Comparison of ENCODE assay signal across 1 cellular context in the genomic region with DNA sequence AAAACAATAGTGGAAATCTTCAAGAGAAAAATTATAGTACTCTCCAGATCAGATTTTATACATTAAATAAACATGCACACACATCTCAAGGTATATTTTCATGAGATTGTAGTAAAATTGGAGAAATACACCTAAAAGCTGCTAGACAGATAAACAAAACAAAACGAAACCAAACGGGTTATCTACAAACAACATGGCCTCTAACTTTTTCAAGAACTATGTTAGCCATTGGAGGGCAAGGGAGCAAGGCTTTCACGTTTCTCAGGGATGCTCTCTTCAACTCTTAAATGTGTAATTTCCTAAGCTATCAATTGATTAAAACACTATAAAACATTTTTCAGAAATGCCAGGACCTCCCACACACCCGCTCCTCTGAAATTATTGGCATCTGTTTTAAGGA.
TF ChIP-seq lines count a peak whose summit lies in the region.

No MANE protein-coding gene starts in this region.

TF ChIP-seq in HepG2, 621 proteins besides CTCF, POLR2A, EP300 and RAD21 (continued from another document):
- TF ChIP-seq, protein P1, sequence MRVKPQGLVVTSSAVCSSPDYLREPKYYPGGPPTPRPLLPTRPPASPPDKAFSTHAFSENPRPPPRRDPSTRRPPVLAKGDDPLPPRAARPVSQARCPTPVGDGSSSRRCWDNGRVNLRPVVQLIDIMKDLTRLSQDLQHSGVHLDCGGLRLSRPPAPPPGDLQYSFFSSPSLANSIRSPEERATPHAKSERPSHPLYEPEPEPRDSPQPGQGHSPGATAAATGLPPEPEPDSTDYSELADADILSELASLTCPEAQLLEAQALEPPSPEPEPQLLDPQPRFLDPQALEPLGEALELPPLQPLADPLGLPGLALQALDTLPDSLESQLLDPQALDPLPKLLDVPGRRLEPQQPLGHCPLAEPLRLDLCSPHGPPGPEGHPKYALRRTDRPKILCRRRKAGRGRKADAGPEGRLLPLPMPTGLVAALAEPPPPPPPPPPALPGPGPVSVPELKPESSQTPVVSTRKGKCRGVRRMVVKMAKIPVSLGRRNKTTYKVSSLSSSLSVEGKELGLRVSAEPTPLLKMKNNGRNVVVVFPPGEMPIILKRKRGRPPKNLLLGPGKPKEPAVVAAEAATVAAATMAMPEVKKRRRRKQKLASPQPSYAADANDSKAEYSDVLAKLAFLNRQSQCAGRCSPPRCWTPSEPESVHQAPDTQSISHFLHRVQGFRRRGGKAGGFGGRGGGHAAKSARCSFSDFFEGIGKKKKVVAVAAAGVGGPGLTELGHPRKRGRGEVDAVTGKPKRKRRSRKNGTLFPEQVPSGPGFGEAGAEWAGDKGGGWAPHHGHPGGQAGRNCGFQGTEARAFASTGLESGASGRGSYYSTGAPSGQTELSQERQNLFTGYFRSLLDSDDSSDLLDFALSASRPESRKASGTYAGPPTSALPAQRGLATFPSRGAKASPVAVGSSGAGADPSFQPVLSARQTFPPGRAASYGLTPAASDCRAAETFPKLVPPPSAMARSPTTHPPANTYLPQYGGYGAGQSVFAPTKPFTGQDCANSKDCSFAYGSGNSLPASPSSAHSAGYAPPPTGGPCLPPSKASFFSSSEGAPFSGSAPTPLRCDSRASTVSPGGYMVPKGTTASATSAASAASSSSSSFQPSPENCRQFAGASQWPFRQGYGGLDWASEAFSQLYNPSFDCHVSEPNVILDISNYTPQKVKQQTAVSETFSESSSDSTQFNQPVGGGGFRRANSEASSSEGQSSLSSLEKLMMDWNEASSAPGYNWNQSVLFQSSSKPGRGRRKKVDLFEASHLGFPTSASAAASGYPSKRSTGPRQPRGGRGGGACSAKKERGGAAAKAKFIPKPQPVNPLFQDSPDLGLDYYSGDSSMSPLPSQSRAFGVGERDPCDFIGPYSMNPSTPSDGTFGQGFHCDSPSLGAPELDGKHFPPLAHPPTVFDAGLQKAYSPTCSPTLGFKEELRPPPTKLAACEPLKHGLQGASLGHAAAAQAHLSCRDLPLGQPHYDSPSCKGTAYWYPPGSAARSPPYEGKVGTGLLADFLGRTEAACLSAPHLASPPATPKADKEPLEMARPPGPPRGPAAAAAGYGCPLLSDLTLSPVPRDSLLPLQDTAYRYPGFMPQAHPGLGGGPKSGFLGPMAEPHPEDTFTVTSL (CRISPR knock-in tag; IDR thresholded peaks at IDR 0.05; ENCODE audit: borderline replicate concordance): no peak
- TF ChIP-seq AHR (CRISPR knock-in tag; IDR thresholded peaks at IDR 0.05) (no peak), ZFP90 (CRISPR knock-in tag; IDR thresholded peaks at IDR 0.05; ENCODE audit: borderline replicate concordance) (no peak), ZNF569 (CRISPR knock-in tag; IDR thresholded peaks at IDR 0.05; ENCODE audit: borderline replicate concordance) (no peak), TBX2 (CRISPR knock-in tag; IDR thresholded peaks at IDR 0.05; ENCODE audit: borderline replicate concordance) (no peak), ZNF121 (CRISPR knock-in tag; IDR thresholded peaks at IDR 0.05) (no peak), ZSCAN21 (CRISPR knock-in tag; IDR thresholded peaks at IDR 0.05; ENCODE audit: borderline replicate concordance) (no peak), HNRNPL (IDR thresholded peaks at IDR 0.05; ENCODE audit: low read depth, low read length) (no peak), ZNF260 (CRISPR knock-in tag; IDR thresholded peaks at IDR 0.05; ENCODE audit: borderline replicate concordance, low read depth) (no peak), HOXD1 (CRISPR knock-in tag; IDR thresholded peaks at IDR 0.05) (no peak), SP2 (CRISPR knock-in tag; IDR thresholded peaks at IDR 0.05) (no peak), TOE1 (CRISPR knock-in tag; IDR thresholded peaks at IDR 0.05) (no peak)
- TF ChIP-seq, protein P2, sequence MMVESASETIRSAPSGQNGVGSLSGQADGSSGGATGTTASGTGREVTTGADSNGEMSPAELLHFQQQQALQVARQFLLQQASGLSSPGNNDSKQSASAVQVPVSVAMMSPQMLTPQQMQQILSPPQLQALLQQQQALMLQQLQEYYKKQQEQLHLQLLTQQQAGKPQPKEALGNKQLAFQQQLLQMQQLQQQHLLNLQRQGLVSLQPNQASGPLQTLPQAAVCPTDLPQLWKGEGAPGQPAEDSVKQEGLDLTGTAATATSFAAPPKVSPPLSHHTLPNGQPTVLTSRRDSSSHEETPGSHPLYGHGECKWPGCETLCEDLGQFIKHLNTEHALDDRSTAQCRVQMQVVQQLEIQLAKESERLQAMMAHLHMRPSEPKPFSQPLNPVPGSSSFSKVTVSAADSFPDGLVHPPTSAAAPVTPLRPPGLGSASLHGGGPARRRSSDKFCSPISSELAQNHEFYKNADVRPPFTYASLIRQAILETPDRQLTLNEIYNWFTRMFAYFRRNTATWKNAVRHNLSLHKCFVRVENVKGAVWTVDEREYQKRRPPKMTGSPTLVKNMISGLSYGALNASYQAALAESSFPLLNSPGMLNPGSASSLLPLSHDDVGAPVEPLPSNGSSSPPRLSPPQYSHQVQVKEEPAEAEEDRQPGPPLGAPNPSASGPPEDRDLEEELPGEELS (CRISPR knock-in tag; IDR thresholded peaks at IDR 0.05): no peak
